21 cellular contexts compared by ENCODE assay signal in genomic region chr7:70470751-70471150, GRCh38.
A peak's percentile ranks its signal among the peaks of the same experiment; 100 is the strongest.
DNase-seq lines count a peak whose midpoint lies in the region; ATAC-seq and TF ChIP-seq lines count a peak whose summit lies in the region.
"Had no signal": no experiment of that assay in that cellular context is flagged by ENCODE, and none has a peak within 500 bp of the region (broad histone marks: within the 10 kb centered on the region; RNA-seq: fewer than 3 reads in every experiment).

No MANE protein-coding gene starts in this region.

- H3K27me3 ChIP-seq in neural cell (ENCODE audit: insufficient read depth, low read depth, low read length) (no peaks in the 10 kb centered on the region), transverse colon (no peaks in the 10 kb centered on the region)
- H3K27me3 ChIP-seq: Peyer's patch, SJSA1 had no signal

- H3K27ac ChIP-seq in neural cell (ENCODE audit: low read length) (peak overlapping the region; percentile 14), transverse colon (no peak overlapping the region)
- H3K27ac ChIP-seq: Peyer's patch, SJSA1 had no signal

- peaks cover 2% of the 10 kb centered on the region for H3K27me3 Mint-ChIP-seq in activated CD8-positive, alpha-beta T cell treated with anti-CD3 and anti-CD28 coated beads, Interleukin-2, amount 10 ng/mL, durations not matched to agents 7 days and 5 days (ENCODE audit: low read depth)
- H3K27me3 Mint-ChIP-seq: IgD-negative memory B cell had no signal

- no peak for TF ChIP-seq RAD21 in neural cell (conservative IDR thresholded peaks at IDR 0.05)

- TF ChIP-seq EP300 in neural cell (conservative IDR thresholded peaks at IDR 0.05; ENCODE audit: poor library complexity, severe bottlenecking) = no peak
- no peak for TF ChIP-seq EP300 in transverse colon (IDR thresholded peaks at IDR 0.05; ENCODE audit: low read depth)

- WGBS in transverse colon (ENCODE audit: low coverage in 1 of 2), 2 donors = 45 to 75% methylated on average over 9 to 10 of the region's 10 CpGs

- DNase-seq in NCI-H2227 treated with DMSO at 0.1 percent for 48 hours (lab: John Stamatoyannopoulos, UW) = peak; percentile 18
- peak; percentile 57 for DNase-seq in islet precursor cell
- peak; percentile 32 for DNase-seq in transverse colon
- no peak for DNase-seq in T-helper 1 cell
- no peak for DNase-seq in activated CD8-positive, alpha-beta T cell treated with anti-CD3 and anti-CD28 coated beads, Interleukin-2, amount 10 ng/mL, durations not matched to agents 7 days and 5 days
- DNase-seq: C1 segment of cervical spinal cord; Calu3; CD8-positive, alpha-beta memory T cell; GDM1; H7; MV-4-11; NCI-H1105 treated with DMSO at 0.1 percent for 48 hours; NCI-H2081; NCI-H226; NCI-H510A treated with DMSO at 0.1 percent for 48 hours; NCI-H774 had no signal

- no peaks in the 10 kb centered on the region for H3K9me2 ChIP-seq in neural cell (ENCODE audit: insufficient read depth, low read length)

- H3K9me3 ChIP-seq in neural cell (ENCODE audit: low read length) = no peaks in the 10 kb centered on the region
- H3K9me3 ChIP-seq in transverse colon = no peaks in the 10 kb centered on the region
- H3K9me3 ChIP-seq: Peyer's patch, SJSA1 had no signal

- intact Hi-C loops in transverse colon (cut with DNase I; ENCODE audit: low total_unique reads) = no loop called here

- H3K4me1 ChIP-seq in transverse colon = peaks cover 0 to 13% (median 0%) of the 10 kb centered on the region in 4 donors
- H3K4me1 ChIP-seq: SJSA1 had no signal

- H3K4me2 ChIP-seq in neural cell (ENCODE audit: low read length) = no peak overlapping the region

- CTCF ChIA-PET in activated CD8-positive, alpha-beta T cell treated with anti-CD3 and anti-CD28 coated beads, Interleukin-2, amount 10 ng/mL, durations not matched to agents 7 days and 5 days (lab: Charles Lee) = no interaction called here

- no peak overlapping the region for H2AFZ ChIP-seq in neural cell (ENCODE audit: low read depth, low read length)

- no peaks in the 10 kb centered on the region for H3K79me2 ChIP-seq in neural cell (replicated peaks; ENCODE audit: insufficient read depth, low read length)

- no peak overlapping the region for H3K27ac Mint-ChIP-seq in activated CD8-positive, alpha-beta T cell treated with anti-CD3 and anti-CD28 coated beads, Interleukin-2, amount 10 ng/mL, durations not matched to agents 7 days and 5 days
- H3K27ac Mint-ChIP-seq: CD8-positive, alpha-beta memory T cell; IgD-negative memory B cell had no signal

- H4K20me1 ChIP-seq in neural cell (ENCODE audit: insufficient read depth) = no peaks in the 10 kb centered on the region

- TF ChIP-seq CTCF in neural cell (IDR thresholded peaks at IDR 0.05; ENCODE audit: poor library complexity, severe bottlenecking) (no peak), transverse colon (IDR thresholded peaks at IDR 0.05) (no peak)

- H3K9me3 Mint-ChIP-seq in activated CD8-positive, alpha-beta T cell treated with anti-CD3 and anti-CD28 coated beads, Interleukin-2, amount 10 ng/mL, durations not matched to agents 7 days and 5 days (ENCODE audit: insufficient read depth) = no peaks in the 10 kb centered on the region
- H3K9me3 Mint-ChIP-seq: IgD-negative memory B cell had no signal

- H3K36me3 Mint-ChIP-seq in activated CD8-positive, alpha-beta T cell treated with anti-CD3 and anti-CD28 coated beads, Interleukin-2, amount 10 ng/mL, durations not matched to agents 7 days and 5 days (ENCODE audit: low read depth) = no peaks in the 10 kb centered on the region
- H3K36me3 Mint-ChIP-seq: CD8-positive, alpha-beta memory T cell had no signal

- POLR2A ChIA-PET in activated CD8-positive, alpha-beta T cell treated with anti-CD3 and anti-CD28 coated beads, Interleukin-2, amount 10 ng/mL, durations not matched to agents 7 days and 5 days (lab: Charles Lee) = no interaction called here

- in situ Hi-C loops in transverse colon (cut with MboI; ENCODE audit: low pct_ligation_motif_present in 1 of 4, low pct_unique_long_range_greater_than_20kb in 1 of 4, low sequenced_read_pairs in 3 of 4) = no loop called here

- no peak for TF ChIP-seq POLR2A in transverse colon (IDR thresholded peaks at IDR 0.05)

- no peaks in the 10 kb centered on the region for H3F3A ChIP-seq in neural cell (ENCODE audit: insufficient read depth, low read length, poor library complexity, severe bottlenecking)

- H3K4me1 Mint-ChIP-seq in activated CD8-positive, alpha-beta T cell treated with anti-CD3 and anti-CD28 coated beads, Interleukin-2, amount 10 ng/mL, durations not matched to agents 7 days and 5 days (ENCODE audit: low read depth) = no peaks in the 10 kb centered on the region
- H3K4me1 Mint-ChIP-seq: CD8-positive, alpha-beta memory T cell; IgD-negative memory B cell had no signal

- H3K4me3 ChIP-seq in neural cell (ENCODE audit: low read length) (no peak overlapping the region), transverse colon (no peak overlapping the region)
- H3K4me3 ChIP-seq: Peyer's patch, SJSA1 had no signal

- no peak overlapping the region for H3K4me3 Mint-ChIP-seq in activated CD8-positive, alpha-beta T cell treated with anti-CD3 and anti-CD28 coated beads, Interleukin-2, amount 10 ng/mL, durations not matched to agents 7 days and 5 days
- H3K4me3 Mint-ChIP-seq: CD8-positive, alpha-beta memory T cell; IgD-negative memory B cell had no signal

- ATAC-seq in GM18870 (IDR thresholded peaks at IDR 0.05; ENCODE audit: unreplicated experiment) = no peak
- no peak for ATAC-seq in activated CD8-positive, alpha-beta T cell treated with anti-CD3 and anti-CD28 coated beads, Interleukin-2, amount 10 ng/mL, durations not matched to agents 7 days and 5 days

- H3K36me3 ChIP-seq in neural cell (ENCODE audit: insufficient read depth, low read length) (no peaks in the 10 kb centered on the region), transverse colon (no peaks in the 10 kb centered on the region)
- H3K36me3 ChIP-seq: Peyer's patch, SJSA1 had no signal

- no peak overlapping the region for H3K9ac ChIP-seq in neural cell (ENCODE audit: low read length)

TF ChIP-seq in neural cell, 6 proteins besides CTCF, POLR2A, EP300 and RAD21:
- TF ChIP-seq TAF1 (IDR thresholded peaks at IDR 0.05; ENCODE audit: low read depth) = no peak
- no peak for TF ChIP-seq SMC3 (conservative IDR thresholded peaks at IDR 0.05; ENCODE audit: poor library complexity)
- TF ChIP-seq EZH2 (IDR thresholded peaks at IDR 0.05; ENCODE audit: borderline replicate concordance, insufficient read depth, low read length, poor library complexity, severe bottlenecking) = no peak
- no peak for TF ChIP-seq REST (IDR thresholded peaks at IDR 0.05; ENCODE audit: borderline replicate concordance)
- no peak for TF ChIP-seq MXI1 (conservative IDR thresholded peaks at IDR 0.05; ENCODE audit: poor library complexity, severe bottlenecking)
- TF ChIP-seq POLR2AphosphoS5 (IDR thresholded peaks at IDR 0.05) = no peak

Comparison
In these comparisons a context has a peak if more than half of its experiments do, and no peak if none do; other contexts are left out.
1. DNase-seq: peak in NCI-H2227 treated with DMSO at 0.1 percent for 48 hours (single experiment), islet precursor cell (single experiment) and transverse colon (single experiment); none in T-helper 1 cell (0 of 5) and activated CD8-positive, alpha-beta T cell treated with anti-CD3 and anti-CD28 coated beads, Interleukin-2, amount 10 ng/mL, durations not matched to agents 7 days and 5 days (single experiment).